ENCODE assay signal across 8 cellular contexts in genomic region chr3:49813497-49814174, GRCh38. TPM values are rescaled to one million over a fixed set of nuclear protein-coding genes. Genes with fewer than 3 reads are reported as not detected.
A peak's percentile ranks its signal among the peaks of the same experiment; 100 is the strongest.
DNase-seq lines count a peak whose midpoint lies in the region; ATAC-seq and TF ChIP-seq lines count a peak whose summit lies in the region.

A gene with protein sequence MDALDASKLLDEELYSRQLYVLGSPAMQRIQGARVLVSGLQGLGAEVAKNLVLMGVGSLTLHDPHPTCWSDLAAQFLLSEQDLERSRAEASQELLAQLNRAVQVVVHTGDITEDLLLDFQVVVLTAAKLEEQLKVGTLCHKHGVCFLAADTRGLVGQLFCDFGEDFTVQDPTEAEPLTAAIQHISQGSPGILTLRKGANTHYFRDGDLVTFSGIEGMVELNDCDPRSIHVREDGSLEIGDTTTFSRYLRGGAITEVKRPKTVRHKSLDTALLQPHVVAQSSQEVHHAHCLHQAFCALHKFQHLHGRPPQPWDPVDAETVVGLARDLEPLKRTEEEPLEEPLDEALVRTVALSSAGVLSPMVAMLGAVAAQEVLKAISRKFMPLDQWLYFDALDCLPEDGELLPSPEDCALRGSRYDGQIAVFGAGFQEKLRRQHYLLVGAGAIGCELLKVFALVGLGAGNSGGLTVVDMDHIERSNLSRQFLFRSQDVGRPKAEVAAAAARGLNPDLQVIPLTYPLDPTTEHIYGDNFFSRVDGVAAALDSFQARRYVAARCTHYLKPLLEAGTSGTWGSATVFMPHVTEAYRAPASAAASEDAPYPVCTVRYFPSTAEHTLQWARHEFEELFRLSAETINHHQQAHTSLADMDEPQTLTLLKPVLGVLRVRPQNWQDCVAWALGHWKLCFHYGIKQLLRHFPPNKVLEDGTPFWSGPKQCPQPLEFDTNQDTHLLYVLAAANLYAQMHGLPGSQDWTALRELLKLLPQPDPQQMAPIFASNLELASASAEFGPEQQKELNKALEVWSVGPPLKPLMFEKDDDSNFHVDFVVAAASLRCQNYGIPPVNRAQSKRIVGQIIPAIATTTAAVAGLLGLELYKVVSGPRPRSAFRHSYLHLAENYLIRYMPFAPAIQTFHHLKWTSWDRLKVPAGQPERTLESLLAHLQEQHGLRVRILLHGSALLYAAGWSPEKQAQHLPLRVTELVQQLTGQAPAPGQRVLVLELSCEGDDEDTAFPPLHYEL (minus strand): TSS chr3:49813953. CDS start chr3:49813787, 166 bp downstream.

- H3K4me3 Mint-ChIP-seq in brain: peak within 1 kb of the TSS in 4 of 5 experiments; percentile 46 to 81 (median 66)
- H3K4me3 Mint-ChIP-seq in stimulated activated naive B cell treated with anti-CD40 and anti-IgM and Interleukin-4, amounts not matched to agents 10 μg/mL and 1 μg/mL and 100 μg/mL, for 72 hours: peak within 1 kb of the TSS; percentile 94 to 96

- no peaks in the 10 kb centered on the region for H3K36me3 ChIP-seq in Panc1 (ENCODE audit: control insufficient read depth, insufficient read depth, low read length)

- H3K4me1 Mint-ChIP-seq in brain: no peaks in the 10 kb centered on the region
- peaks cover 22 to 55% of the 10 kb centered on the region in 2 donors for H3K4me1 Mint-ChIP-seq in stimulated activated naive B cell treated with anti-CD40 and anti-IgM and Interleukin-4, amounts not matched to agents 10 μg/mL and 1 μg/mL and 100 μg/mL, for 72 hours

- H3K27ac ChIP-seq in Panc1 (ENCODE audit: low read length): peak within 1 kb of the TSS; percentile 51

- CTCF ChIA-PET in Panc1 (lab: Charles Lee): interaction anchor here (1.2 kb wide), 1 partner anchor 28 kb away, joined by 3 read pairs; no protein-coding TSS in a partner anchor

- no peaks in the 10 kb centered on the region for H3K27me3 Mint-ChIP-seq in brain
- H3K27me3 Mint-ChIP-seq in stimulated activated naive B cell treated with anti-CD40 and anti-IgM and Interleukin-4, amounts not matched to agents 10 μg/mL and 1 μg/mL and 100 μg/mL, for 72 hours: no peaks in the 10 kb centered on the region

- in situ Hi-C loops in Panc1 (cut with HindIII; ENCODE audit: low pct_unique_long_range_greater_than_20kb, low sequenced_read_pairs): no loop called here

- H3K9me3 ChIP-seq in Panc1 (ENCODE audit: control insufficient read depth, insufficient read depth, low read depth, low read length): no peaks in the 10 kb centered on the region

- BruUV-seq in Panc1 (replicated peaks; lab: Mats Ljungman, UMichigan): no TSS peak

- POLR2A ChIA-PET in Panc1 (lab: Charles Lee): no interaction called here

- H3K27ac Mint-ChIP-seq in brain: peak within 1 kb of the TSS; percentile 21 to 81 (median 55)
- H3K27ac Mint-ChIP-seq in stimulated activated naive B cell treated with anti-CD40 and anti-IgM and Interleukin-4, amounts not matched to agents 10 μg/mL and 1 μg/mL and 100 μg/mL, for 72 hours: peak within 1 kb of the TSS; percentile 96

- H3K9me3 Mint-ChIP-seq in brain: no peaks in the 10 kb centered on the region
- no peaks in the 10 kb centered on the region for H3K9me3 Mint-ChIP-seq in stimulated activated naive B cell treated with anti-CD40 and anti-IgM and Interleukin-4, amounts not matched to agents 10 μg/mL and 1 μg/mL and 100 μg/mL, for 72 hours

- peak within 1 kb of the TSS; percentile 13 to 37 for H3K4me3 ChIP-seq in Panc1 (ENCODE audit: low read depth in 2 of 2, low read length in 2 of 2)

- TF ChIP-seq CTCF in Panc1 (IDR thresholded peaks at IDR 0.05): no peak
- no peak for TF ChIP-seq CTCF in brain (conservative IDR thresholded peaks at IDR 0.05)

- no peaks in the 10 kb centered on the region for H3K4me1 ChIP-seq in Panc1 (ENCODE audit: control insufficient read depth, insufficient read depth, low read length)

- intact Hi-C loops in Panc1 (cut with micrococcal nuclease; ENCODE audit: unreplicated experiment): no loop called here

- H3K27me3 ChIP-seq in Panc1 (ENCODE audit: control insufficient read depth, insufficient read depth, low read length): no peaks in the 10 kb centered on the region

- H3K36me3 Mint-ChIP-seq in brain: no peaks in the 10 kb centered on the region
- H3K36me3 Mint-ChIP-seq in stimulated activated naive B cell treated with anti-CD40 and anti-IgM and Interleukin-4, amounts not matched to agents 10 μg/mL and 1 μg/mL and 100 μg/mL, for 72 hours: peaks cover 6 to 28% of the 10 kb centered on the region in 2 donors

- ATAC-seq in Panc1: peak; percentile 86
- ATAC-seq in stimulated activated naive B cell treated with anti-CD40 and anti-IgM and Interleukin-4, amounts not matched to agents 10 μg/mL and 1 μg/mL and 100 μg/mL, for 72 hours (replicated peaks): peak; percentile 84 to 93
- ATAC-seq in GM18520 (IDR thresholded peaks at IDR 0.05; ENCODE audit: unreplicated experiment): no peak

- DNase-seq in EL (peak; percentile 80), HCEC 1CT (peak; percentile 67), Panc1 (ENCODE audit: low read depth, low spot score) (no peak), kidney glomerular epithelial cell (lab: John Stamatoyannopoulos, UW) (peak; percentile 21), NCI-H69 (lab: John Stamatoyannopoulos, UW) (no peak)
- DNase-seq in stimulated activated naive B cell treated with anti-CD40 and anti-IgM and Interleukin-4, amounts not matched to agents 10 μg/mL and 1 μg/mL and 100 μg/mL, for 72 hours: peak; percentile 17

RNA-seq across cellular contexts. Expression of the gene that starts here (rescaled TPM):
- 12.5 TPM for total RNA-seq in Panc1 (2021; ENCODE audit: unreplicated experiment)
- polyA plus RNA-seq in Panc1 (2012; ENCODE audit: insufficient read length): 6.9 TPM
- polyA plus RNA-seq in brain (ENCODE audit: insufficient read depth, low read depth, low replicate concordance): 3.4 TPM

Comparison
In these comparisons a context has a peak if more than half of its experiments do, and no peak if none do; other contexts are left out.
1. DNase-seq: peak in EL (single experiment), HCEC 1CT (single experiment), kidney glomerular epithelial cell (single experiment) and stimulated activated naive B cell treated with anti-CD40 and anti-IgM and Interleukin-4, amounts not matched to agents 10 μg/mL and 1 μg/mL and 100 μg/mL, for 72 hours (single experiment); none in Panc1 (single experiment) and NCI-H69 (single experiment).